26 cellular contexts compared by ENCODE assay signal in genomic region chr11:120141144-120142071, GRCh38. TPM values are rescaled to one million over a fixed set of nuclear protein-coding genes. Genes with fewer than 3 reads are reported as not detected.
A peak's percentile ranks its signal among the peaks of the same experiment; 100 is the strongest.
DNase-seq lines count a peak whose midpoint lies in the region; ATAC-seq, FAIRE-seq and TF ChIP-seq lines count a peak whose summit lies in the region.
"Had no signal": no experiment of that assay in that cellular context is flagged by ENCODE, and none has a peak within 500 bp of the region (broad histone marks: within the 10 kb centered on the region; RNA-seq: fewer than 3 reads in every experiment).

No MANE protein-coding gene starts in this region.

- H3K4me3 ChIP-seq in SK-N-SH (ENCODE audit: low read depth in 2 of 2, low read length in 1 of 2), result no peak overlapping the region
- no peak overlapping the region for H3K4me3 ChIP-seq in H1 (ENCODE audit: extremely low read depth in 1 of 4, insufficient read depth in 2 of 4, low read depth in 3 of 4, low read length in 4 of 4)
- H3K4me3 ChIP-seq in sigmoid colon, result no peak overlapping the region
- H3K4me3 ChIP-seq in CD8-positive, alpha-beta memory T cell (ENCODE audit: low read length), result no peak overlapping the region
- H3K4me3 ChIP-seq: BLaER1, psoas muscle, thyroid gland had no signal

- H4K20me1 ChIP-seq in SK-N-SH (ENCODE audit: insufficient read depth) (no peaks in the 10 kb centered on the region), H1 (replicated peaks in 1 of 2; ENCODE audit: control insufficient read depth in 1 of 2, insufficient read depth in 2 of 2, low read length in 2 of 2) (no peaks in the 10 kb centered on the region)
- H4K20me1 ChIP-seq: BLaER1 had no signal

- no peak overlapping the region for H3K4ac ChIP-seq in H1 (replicated peaks; ENCODE audit: insufficient read length, low read depth, low read length)

- H3K9me2 ChIP-seq in SK-N-SH, result no peaks in the 10 kb centered on the region

- H3K27ac Mint-ChIP-seq in osteocyte (ENCODE audit: unreplicated experiment) (no peak overlapping the region), progenitor cell of endocrine pancreas (no peak overlapping the region)
- H3K27ac Mint-ChIP-seq in CD8-positive, alpha-beta memory T cell, result peak overlapping the region in 1 of 8 donors; percentile 47
- H3K27ac Mint-ChIP-seq: activated CD8-positive, alpha-beta T cell treated with anti-CD3 and anti-CD28 coated beads for 36 hours; activated naive CD4-positive, alpha-beta T cell treated with anti-CD3 and anti-CD28 coated beads for 36 hours; activated T-cell treated with anti-CD3 and anti-CD28 coated beads, Interleukin-2, amount 50 U/mL, for 72 hours; T-helper 2 cell treated with Interferon-gamma antibody and Interleukin-4, amounts not matched to agents 5 μg/mL and 100 μg/mL, for 36 hours; WTC11 had no signal

- no peaks in the 10 kb centered on the region for H3F3A ChIP-seq in SK-N-SH (replicated peaks; ENCODE audit: insufficient read depth)

- TF ChIP-seq POLR2A in H1 (IDR thresholded peaks at IDR 0.05; ENCODE audit: control extremely low read depth in 1 of 2, low read depth in 2 of 2, low read length in 2 of 2) (no peak), sigmoid colon (IDR thresholded peaks at IDR 0.05) (no peak)

- H3K79me2 ChIP-seq in SK-N-SH (ENCODE audit: insufficient read depth) (no peaks in the 10 kb centered on the region), H1 (ENCODE audit: control insufficient read depth in 1 of 2, insufficient read depth in 2 of 2, low read length in 2 of 2) (no peaks in the 10 kb centered on the region)

- H2BK5ac ChIP-seq in H1 (ENCODE audit: low read depth, low read length), result no peak overlapping the region; the same call in 1 of the 2 replicates

- H3K4me3 Mint-ChIP-seq in osteocyte (ENCODE audit: unreplicated experiment), result no peak overlapping the region
- H3K4me3 Mint-ChIP-seq in progenitor cell of endocrine pancreas (ENCODE audit: low read depth), result no peak overlapping the region
- no peak overlapping the region for H3K4me3 Mint-ChIP-seq in CD8-positive, alpha-beta memory T cell
- H3K4me3 Mint-ChIP-seq: activated CD8-positive, alpha-beta T cell treated with anti-CD3 and anti-CD28 coated beads for 36 hours; activated naive CD4-positive, alpha-beta T cell treated with anti-CD3 and anti-CD28 coated beads for 36 hours; activated T-cell treated with anti-CD3 and anti-CD28 coated beads, Interleukin-2, amount 50 U/mL, for 72 hours; neural crest cell; T-helper 2 cell treated with Interferon-gamma antibody and Interleukin-4, amounts not matched to agents 5 μg/mL and 100 μg/mL, for 36 hours; WTC11 had no signal

- H2BK15ac ChIP-seq in H1 (ENCODE audit: low read length), result no peak overlapping the region

- H4K91ac ChIP-seq in H1 (replicated peaks; ENCODE audit: insufficient read length, low read length), result no peak overlapping the region

- CTCF ChIA-PET in SK-N-SH (lab: Yijun Ruan, JAX), result interaction anchor here (1.0 to 1.3 kb wide), 4 partner anchors 33 to 666 kb away, joined by 3 to 7 read pairs (median 3); partner anchors contain the start of gene NECTIN1
- CTCF ChIA-PET in H1 (lab: Charles Lee; ENCODE audit: partially characterized antibody), result interaction anchor here (1.0 to 1.8 kb wide), 5 partner anchors 10 to 93 kb away, joined by 3 to 7 read pairs (median 5); no protein-coding TSS in a partner anchor
- CTCF ChIA-PET in CD8-positive, alpha-beta memory T cell (lab: Charles Lee), result no interaction called here

- no peak for ATAC-seq in SK-N-SH treated with all-trans-retinoic acid at 6 μM for 48 hours
- ATAC-seq: activated CD8-positive, alpha-beta T cell treated with anti-CD3 and anti-CD28 coated beads for 36 hours; activated T-cell treated with anti-CD3 and anti-CD28 coated beads, Interleukin-2, amount 50 U/mL, for 72 hours; psoas muscle had no signal

- no peak overlapping the region for H3K18ac ChIP-seq in H1 (ENCODE audit: extremely low read depth, low read length)

- H3K23me2 ChIP-seq in H1 (ENCODE audit: low read depth, low read length), result peaks cover 4% of the 10 kb centered on the region; the same call in 1 of the 2 replicates

- TF ChIP-seq EP300 in SK-N-SH (IDR thresholded peaks at IDR 0.05; ENCODE audit: borderline replicate concordance in 1 of 2, low read depth in 1 of 2, low read length in 1 of 2), result no peak
- no peak for TF ChIP-seq EP300 in H1 (IDR thresholded peaks at IDR 0.05; ENCODE audit: borderline replicate concordance in 1 of 2, low read depth in 2 of 2, low read length in 2 of 2)
- TF ChIP-seq EP300 in sigmoid colon (IDR thresholded peaks at IDR 0.05), result no peak

- H3K4me1 ChIP-seq in SK-N-SH (ENCODE audit: control insufficient read depth in 1 of 2, insufficient read depth in 2 of 2, low read depth in 1 of 2, low read length in 1 of 2) (peaks cover 0 to 38% of the 10 kb centered on the region in 2 experiments; a peak in 2 of 4 replicates), H1 (replicated peaks in 1 of 4; ENCODE audit: control insufficient read depth in 3 of 4, insufficient read depth in 4 of 4, low read length in 3 of 4) (peaks cover 0 to 4% (median 1%) of the 10 kb centered on the region in 4 experiments; a peak in 1 of 7 replicates), sigmoid colon (no peaks in the 10 kb centered on the region)
- no peaks in the 10 kb centered on the region for H3K4me1 ChIP-seq in CD8-positive, alpha-beta memory T cell (ENCODE audit: insufficient read depth, low read length)
- H3K4me1 ChIP-seq: BLaER1, psoas muscle had no signal

- H3K23ac ChIP-seq in H1 (ENCODE audit: insufficient read length), result no peak overlapping the region

- H3K27ac ChIP-seq in SK-N-SH (ENCODE audit: low read depth in 2 of 2, low read length in 1 of 2) (no peak overlapping the region), H1 (ENCODE audit: low read depth, low read length) (no peak overlapping the region), sigmoid colon (no peak overlapping the region)
- H3K27ac ChIP-seq in CD8-positive, alpha-beta memory T cell (ENCODE audit: low read depth, low read length), result no peak overlapping the region
- H3K27ac ChIP-seq: BLaER1, psoas muscle, thyroid gland had no signal

- H3K9me3 ChIP-seq in SK-N-SH, result no peaks in the 10 kb centered on the region
- no peaks in the 10 kb centered on the region for H3K9me3 ChIP-seq in H1 (ENCODE audit: insufficient read depth in 2 of 2, low read depth in 1 of 2, low read length in 1 of 2)
- no peaks in the 10 kb centered on the region for H3K9me3 ChIP-seq in sigmoid colon
- H3K9me3 ChIP-seq in CD8-positive, alpha-beta memory T cell (ENCODE audit: low read length), result no peaks in the 10 kb centered on the region
- H3K9me3 ChIP-seq: BLaER1, psoas muscle, thyroid gland had no signal

- H2BK20ac ChIP-seq in H1 (ENCODE audit: low read length), result no peak overlapping the region

- no peak overlapping the region for H2BK120ac ChIP-seq in H1 (replicated peaks; ENCODE audit: low read depth, low read length)

- H3K9me3 Mint-ChIP-seq in osteocyte (ENCODE audit: unreplicated experiment) (no peaks in the 10 kb centered on the region), progenitor cell of endocrine pancreas (ENCODE audit: low read depth) (no peaks in the 10 kb centered on the region)
- no peaks in the 10 kb centered on the region for H3K9me3 Mint-ChIP-seq in CD8-positive, alpha-beta memory T cell
- H3K9me3 Mint-ChIP-seq: activated CD8-positive, alpha-beta T cell treated with anti-CD3 and anti-CD28 coated beads for 36 hours; activated naive CD4-positive, alpha-beta T cell treated with anti-CD3 and anti-CD28 coated beads for 36 hours; activated T-cell treated with anti-CD3 and anti-CD28 coated beads, Interleukin-2, amount 50 U/mL, for 72 hours; neural crest cell; T-helper 2 cell treated with Interferon-gamma antibody and Interleukin-4, amounts not matched to agents 5 μg/mL and 100 μg/mL, for 36 hours; WTC11 had no signal

- H2BK12ac ChIP-seq in H1 (ENCODE audit: low read depth, low read length), result no peak overlapping the region

- H4K5ac ChIP-seq in H1 (ENCODE audit: insufficient read length, low read depth, low read length), result no peak overlapping the region

- H2AK5ac ChIP-seq in H1 (ENCODE audit: low read depth, low read length), result no peak overlapping the region

- H3K4me1 Mint-ChIP-seq in osteocyte (ENCODE audit: unreplicated experiment), result no peaks in the 10 kb centered on the region
- peaks cover 2% of the 10 kb centered on the region for H3K4me1 Mint-ChIP-seq in progenitor cell of endocrine pancreas (ENCODE audit: low read depth)
- H3K4me1 Mint-ChIP-seq in CD8-positive, alpha-beta memory T cell, result no peaks in the 10 kb centered on the region
- H3K4me1 Mint-ChIP-seq: neural crest cell had no signal

- no peak overlapping the region for H3K14ac ChIP-seq in H1 (ENCODE audit: insufficient read length)

- no peak overlapping the region for H3K56ac ChIP-seq in H1 (replicated peaks; ENCODE audit: insufficient read length, low read depth, low read length)

- TF ChIP-seq CTCF in SK-N-SH (IDR thresholded peaks at IDR 0.05) (no peak), H1 (IDR thresholded peaks at IDR 0.05; ENCODE audit: control extremely low read depth in 1 of 3, insufficient read depth in 1 of 3, low read depth in 1 of 3, low read length in 3 of 3) (no peak), osteocyte (IDR thresholded peaks at IDR 0.05) (no peak), sigmoid colon (IDR thresholded peaks at IDR 0.05) (no peak), progenitor cell of endocrine pancreas (IDR thresholded peaks at IDR 0.05; ENCODE audit: unreplicated experiment) (no peak)

- H4K8ac ChIP-seq in H1 (ENCODE audit: extremely low read depth, insufficient read depth, low read length), result 0 out of 2 replicates have a peak overlapping the region, but pooled peaks have one; percentile 5

- H3K27me3 Mint-ChIP-seq in osteocyte (ENCODE audit: unreplicated experiment), result peaks cover 40% of the 10 kb centered on the region
- H3K27me3 Mint-ChIP-seq in progenitor cell of endocrine pancreas, result peaks cover 38% of the 10 kb centered on the region
- H3K27me3 Mint-ChIP-seq in CD8-positive, alpha-beta memory T cell, result peaks cover 16 to 39% of the 10 kb centered on the region in 2 donors

- TF ChIP-seq RAD21 in SK-N-SH (IDR thresholded peaks at IDR 0.05; ENCODE audit: low read length), result no peak
- TF ChIP-seq RAD21 in H1 (IDR thresholded peaks at IDR 0.05 in 1 of 2, conservative IDR thresholded peaks at IDR 0.05 in 1 of 2; ENCODE audit: low read depth in 2 of 2, low read length in 2 of 2), result no peak

- H2AFZ ChIP-seq in SK-N-SH (ENCODE audit: low read depth), result no peak overlapping the region
- H2AFZ ChIP-seq in H1 (ENCODE audit: low read length), result no peak overlapping the region

- H3K4me2 ChIP-seq in SK-N-SH (no peak overlapping the region), H1 (ENCODE audit: insufficient read depth in 1 of 2, low read depth in 2 of 2, low read length in 2 of 2) (no peak overlapping the region)
- H3K4me2 ChIP-seq: BLaER1 had no signal

- POLR2A ChIA-PET in SK-N-SH (lab: Yijun Ruan, JAX) (no interaction called here), H1 (lab: Charles Lee; ENCODE audit: partially characterized antibody) (no interaction called here)
- POLR2A ChIA-PET in CD8-positive, alpha-beta memory T cell (lab: Charles Lee), result no interaction called here

- intact Hi-C loops in sigmoid colon (cut with DNase I), result no loop called here

- H3K27me3 ChIP-seq in SK-N-SH (ENCODE audit: insufficient read depth) (peaks cover 22% of the 10 kb centered on the region; the same call in 1 of the 2 replicates), H1 (replicated peaks in 1 of 4; ENCODE audit: control insufficient read depth in 3 of 4, extremely low read depth in 1 of 4, insufficient read depth in 3 of 4, low read length in 3 of 4) (peaks cover 0 to 7% (median 2%) of the 10 kb centered on the region in 4 experiments; a peak in 2 of 7 replicates), sigmoid colon (peaks cover 0 to 6% (median 0%) of the 10 kb centered on the region in 3 donors)
- no peaks in the 10 kb centered on the region for H3K27me3 ChIP-seq in CD8-positive, alpha-beta memory T cell (ENCODE audit: insufficient read depth, low read length, poor library complexity, severe bottlenecking)
- H3K27me3 ChIP-seq: BLaER1, thyroid gland had no signal

- H3K9ac ChIP-seq in SK-N-SH (no peak overlapping the region), H1 (replicated peaks in 1 of 4; ENCODE audit: extremely low read depth in 1 of 4, low read depth in 3 of 4, low read length in 3 of 4) (no peak overlapping the region)
- H3K9ac ChIP-seq: BLaER1 had no signal

- no peaks in the 10 kb centered on the region for H3K36me3 ChIP-seq in SK-N-SH (replicated peaks in 1 of 2; ENCODE audit: control insufficient read depth in 1 of 2, insufficient read depth in 2 of 2, low read length in 1 of 2)
- H3K36me3 ChIP-seq in H1 (ENCODE audit: control insufficient read depth in 2 of 4, insufficient read depth in 4 of 4, low read length in 3 of 4), result no peaks in the 10 kb centered on the region
- no peaks in the 10 kb centered on the region for H3K36me3 ChIP-seq in sigmoid colon
- H3K36me3 ChIP-seq in CD8-positive, alpha-beta memory T cell (ENCODE audit: insufficient read depth, low read length), result no peaks in the 10 kb centered on the region
- H3K36me3 ChIP-seq: BLaER1, thyroid gland had no signal

- no peaks in the 10 kb centered on the region for H3K36me3 Mint-ChIP-seq in osteocyte (ENCODE audit: unreplicated experiment)
- no peaks in the 10 kb centered on the region for H3K36me3 Mint-ChIP-seq in progenitor cell of endocrine pancreas (ENCODE audit: insufficient read depth)
- no peaks in the 10 kb centered on the region for H3K36me3 Mint-ChIP-seq in CD8-positive, alpha-beta memory T cell
- H3K36me3 Mint-ChIP-seq: WTC11 had no signal

- H3K79me1 ChIP-seq in H1 (ENCODE audit: low read depth, low read length), result no peaks in the 10 kb centered on the region

- peak; percentile 9 for DNase-seq in SK-N-SH
- peak; percentile 1 for DNase-seq in GM03348 (ENCODE audit: low spot score)
- DNase-seq in H1 (ENCODE audit: low read depth in 1 of 2, low spot score in 2 of 2), result peak in 1 of 2 experiments; percentile 22
- DNase-seq in osteocyte (ENCODE audit: extremely low spot score, unreplicated experiment), result peak; percentile 66
- DNase-seq in sigmoid colon, result no peak
- DNase-seq in progenitor cell of endocrine pancreas (ENCODE audit: low spot score, unreplicated experiment), result no peak
- no peak for DNase-seq in CD8-positive, alpha-beta memory T cell
- DNase-seq: activated CD8-positive, alpha-beta T cell treated with anti-CD3 and anti-CD28 coated beads for 36 hours; activated naive CD4-positive, alpha-beta T cell treated with anti-CD3 and anti-CD28 coated beads for 36 hours; activated T-cell treated with anti-CD3 and anti-CD28 coated beads, Interleukin-2, amount 50 U/mL, for 72 hours; amniotic stem cell; GDM1; KBM-7; NCI-H1436 treated with DMSO at 0.1 percent for 48 hours; NCI-H510A treated with DMSO at 0.1 percent for 48 hours; psoas muscle; small intestine; stimulated activated naive CD4-positive, alpha-beta T cell; thyroid gland had no signal

- no peak for FAIRE-seq in H1 (lab: Jason Lieb, UNC)
- FAIRE-seq: A204.1, small intestine had no signal

- WGBS in SK-N-SH (ENCODE audit: low lambda C conversion rate), result 19% methylated on average over 4 of the region's 7 CpGs
- 93% methylated on average over 4 of the region's 7 CpGs; no CpG with 5 or more reads in 1 of the 2 experiments for WGBS in H1 (ENCODE audit: extremely low coverage in 1 of 2, insufficient coverage in 1 of 2, insufficient read length in 1 of 2, insufficient replicate concordance in 2 of 2, low coverage in 1 of 2, low lambda C conversion rate in 2 of 2, missing lambda C conversion rate in 1 of 2), 2 experiments
- 74 to 78% methylated on average over 7 of the region's 7 CpGs for WGBS in sigmoid colon, 2 donors

RNA-seq across cellular contexts. Expression of gene TRIM29, which starts 3.5 kb away (rescaled TPM):
- polyA plus RNA-seq in SK-N-SH (2012; rRNA removed) (0.03 TPM in 1 of 2 replicates, not detected in the other), H1 (2011; rRNA removed) (0.17 and 0.35 TPM in 2 replicates), sigmoid colon (1 to 10 TPM; 6.0 to 8.5 (median 7.2) TPM)
- 0.03 TPM in 1 of 2 replicates, not detected in the other for polyA plus RNA-seq in SK-N-SH (2012; cell fraction: cytosol; rRNA removed)
- polyA plus RNA-seq in SK-N-SH (2012; cell fraction: nucleus; rRNA removed), result 0.05 TPM in 1 of 2 replicates, not detected in the other
- total RNA-seq in H1 (2021; fragmentation: NEBNext Ultra II Directional; extraction: Animal tissue kit (Norgen Biotek cat#: 25700)), result 0.43 TPM in 1 of 2 replicates, not detected in the other
- polyA plus RNA-seq in H1 (2011; cell fraction: cytosol; rRNA removed), result 0.34 TPM
- 0.10 TPM for polyA plus RNA-seq in H1 (2011; cell fraction: nucleus; rRNA removed)
- 0.20 TPM in 1 of 4 replicates, not detected in the others for polyA plus RNA-seq in H1 (2012, experiment 1 of 2)
- polyA plus RNA-seq in H1 (2012, experiment 2 of 2), result not detected
- polyA plus RNA-seq in H1 (2013, experiment 1 of 2), result 0.08 TPM
- 0.07 TPM for polyA plus RNA-seq in H1 (2013, experiment 2 of 2)
- polyA minus RNA-seq in H1 (2011; rRNA and poly(A)+ RNA removed), result 0.54 and 0.78 TPM in 2 replicates
- polyA minus RNA-seq in H1 (2011; cell fraction: cytosol; rRNA and poly(A)+ RNA removed), result not detected
- 1.6 TPM for polyA minus RNA-seq in H1 (2011; cell fraction: nucleus; rRNA and poly(A)+ RNA removed)
- total RNA-seq in osteocyte (not detected in 2 replicates), sigmoid colon (1 to 10 TPM in 3 of 4 donors, under 1 TPM in 1; 0.33 to 6.9 (median 1.1) TPM), progenitor cell of endocrine pancreas (0.33 TPM in 1 of 2 replicates, not detected in the other)
- not detected for total RNA-seq in CD8-positive, alpha-beta memory T cell
- polyA plus RNA-seq in CD8-positive, alpha-beta memory T cell, result not detected
- total RNA-seq: activated CD8-positive, alpha-beta T cell treated with anti-CD3 and anti-CD28 coated beads for 36 hours; activated naive CD4-positive, alpha-beta T cell treated with anti-CD3 and anti-CD28 coated beads for 36 hours; activated T-cell treated with anti-CD3 and anti-CD28 coated beads, Interleukin-2, amount 50 U/mL, for 72 hours; mononuclear cell; neural crest cell had no signal

Comparison
In these comparisons a context has a peak if more than half of its experiments do, and no peak if none do; other contexts are left out.
1. DNase-seq: peak in SK-N-SH (single experiment), GM03348 (single experiment) and osteocyte (single experiment); none in sigmoid colon (single experiment), progenitor cell of endocrine pancreas (single experiment) and CD8-positive, alpha-beta memory T cell (0 of 5).